7 cellular contexts compared by ENCODE assay signal in genomic region chr1:165938844-165939243, GRCh38.
"Had no signal": no experiment of that assay in that cellular context is flagged by ENCODE, and none has a peak within 500 bp of the region (broad histone marks: within the 10 kb centered on the region; RNA-seq: fewer than 3 reads in every experiment).

No MANE protein-coding gene starts in this region.

- H3K27ac ChIP-seq: HL-60 had no signal

- H3K4me3 ChIP-seq: GM23338, HAP-1 had no signal

- H2AFZ ChIP-seq: GM23338 had no signal

- H3K4me2 ChIP-seq: GM23338 had no signal

- H3K4me1 ChIP-seq: HAP-1 had no signal

- ATAC-seq: GM23338, HCT116 had no signal

- H3K9me3 ChIP-seq: HAP-1 had no signal

- DNase-seq: H7, HFFc6, KG1 had no signal

- H3K36me3 ChIP-seq: HAP-1 had no signal
